8 cellular contexts compared by ENCODE assay signal in genomic region chr19:37317403-37318209, GRCh38. TPM values are rescaled to one million over a fixed set of nuclear protein-coding genes. Genes with fewer than 3 reads are reported as not detected.
DNase-seq lines count a peak whose midpoint lies in the region; ATAC-seq and TF ChIP-seq lines count a peak whose summit lies in the region.

No MANE protein-coding gene starts in this region.

- peak overlapping the region; percentile 90 for H3K27ac Mint-ChIP-seq in T-helper 1 cell treated with Interleukin-12 subunit alpha and Interleukin-12 subunit beta and Interleukin-4 antibody, amounts not matched to agents 30 μg/mL and 1 μg/mL, for 36 hours

- H3K4me1 Mint-ChIP-seq in T-helper 1 cell treated with Interleukin-12 subunit alpha and Interleukin-12 subunit beta and Interleukin-4 antibody, amounts not matched to agents 30 μg/mL and 1 μg/mL, for 36 hours (ENCODE audit: low read depth): peaks cover 20% of the 10 kb centered on the region

- peak overlapping the region; percentile 90 for H3K4me3 Mint-ChIP-seq in T-helper 1 cell treated with Interleukin-12 subunit alpha and Interleukin-12 subunit beta and Interleukin-4 antibody, amounts not matched to agents 30 μg/mL and 1 μg/mL, for 36 hours

- WGBS in psoas muscle, 3 donors: 0 to 1% (median 0%) methylated on average over 57 of the region's 57 CpGs

- H3K9me3 ChIP-seq in right atrium auricular region: no peaks in the 10 kb centered on the region
- H3K9me3 ChIP-seq in psoas muscle: peaks cover 3% of the 10 kb centered on the region
- H3K9me3 ChIP-seq in vagina: no peaks in the 10 kb centered on the region

- H3K36me3 ChIP-seq in right atrium auricular region: no peaks in the 10 kb centered on the region
- H3K36me3 ChIP-seq in psoas muscle (ENCODE audit: insufficient read depth in 1 of 2, low read depth in 1 of 2): peaks cover 0 to 6% of the 10 kb centered on the region in 2 donors
- peaks cover 0 to 2% of the 10 kb centered on the region in 2 donors for H3K36me3 ChIP-seq in vagina

- H3K27me3 Mint-ChIP-seq in T-helper 1 cell treated with Interleukin-12 subunit alpha and Interleukin-12 subunit beta and Interleukin-4 antibody, amounts not matched to agents 30 μg/mL and 1 μg/mL, for 36 hours (ENCODE audit: low read depth): peaks cover 5% of the 10 kb centered on the region

- ATAC-seq in HG02870 (IDR thresholded peaks at IDR 0.05; ENCODE audit: unreplicated experiment) (peak; percentile 98), psoas muscle (peak; percentile 99 to 100 (median 99))

- TF ChIP-seq CTCF in GM13976 (IDR thresholded peaks at IDR 0.05; ENCODE audit: borderline replicate concordance, control extremely low read depth, extremely low read depth, insufficient read depth, missing control alignments) (peak; percentile 30), right atrium auricular region (IDR thresholded peaks at IDR 0.05) (peak in 1 of 2 donors; percentile 47), psoas muscle (IDR thresholded peaks at IDR 0.05) (peak; percentile 30), vagina (IDR thresholded peaks at IDR 0.05) (no peak)

- in situ Hi-C loops in GM13976 (cut with MboI; ENCODE audit: low sequenced_read_pairs, unreplicated experiment): no loop called here

- peak in 1 of 2 donors; percentile 50 for TF ChIP-seq POLR2A in vagina (IDR thresholded peaks at IDR 0.05)

- no peaks in the 10 kb centered on the region for H3K27me3 ChIP-seq in right atrium auricular region
- peaks cover 0 to 2% (median 0%) of the 10 kb centered on the region in 3 donors for H3K27me3 ChIP-seq in psoas muscle (ENCODE audit: insufficient read depth in 3 of 3, low read length in 2 of 3)
- H3K27me3 ChIP-seq in vagina: no peaks in the 10 kb centered on the region

- intact Hi-C loops in psoas muscle (cut with DNase I) (loop anchor here (2.0 to 10.0 kb wide), 2 partner anchors 17 to 147 kb away; partner anchors contain the start of genes ZNF569 (in 1 of the 2) and ZNF570 (in 1 of the 2)), vagina (cut with DNase I) (no loop called here)

- peaks cover 0 to 41% of the 10 kb centered on the region in 2 donors for H3K4me1 ChIP-seq in right atrium auricular region
- H3K4me1 ChIP-seq in psoas muscle: peaks cover 9% of the 10 kb centered on the region
- H3K4me1 ChIP-seq in vagina: peaks cover 42% of the 10 kb centered on the region

- peaks cover 36% of the 10 kb centered on the region for H3K9me3 Mint-ChIP-seq in T-helper 1 cell treated with Interleukin-12 subunit alpha and Interleukin-12 subunit beta and Interleukin-4 antibody, amounts not matched to agents 30 μg/mL and 1 μg/mL, for 36 hours

- H3K4me3 ChIP-seq in right atrium auricular region (peak overlapping the region; percentile 74 to 81), psoas muscle (peak overlapping the region; percentile 81), vagina (peak overlapping the region; percentile 66 to 96)

- peaks cover 26% of the 10 kb centered on the region for H3K36me3 Mint-ChIP-seq in T-helper 1 cell treated with Interleukin-12 subunit alpha and Interleukin-12 subunit beta and Interleukin-4 antibody, amounts not matched to agents 30 μg/mL and 1 μg/mL, for 36 hours (ENCODE audit: low read depth)

- DNase-seq in GM13976 (ENCODE audit: low spot score): peak; percentile 94
- DNase-seq in NCI-H146 treated with DMSO at 0.1 percent for 48 hours (lab: John Stamatoyannopoulos, UW; ENCODE audit: unreplicated experiment): peak; percentile 98
- DNase-seq in anterior cingulate cortex (lab: John Stamatoyannopoulos, UW): peak; percentile 64 to 99 (median 97)
- DNase-seq in right atrium auricular region (ENCODE audit: low spot score): peak; percentile 98
- peak; percentile 95 to 98 for DNase-seq in psoas muscle
- peak; percentile 99 for DNase-seq in vagina (ENCODE audit: extremely low spot score in 2 of 2)

- H3K27ac ChIP-seq in right atrium auricular region: peak overlapping the region; percentile 87 to 89
- peak overlapping the region; percentile 86 for H3K27ac ChIP-seq in psoas muscle
- H3K27ac ChIP-seq in vagina: peak overlapping the region; percentile 78

RNA-seq across cellular contexts. Expression of gene ZNF527, which starts 53.3 kb away (rescaled TPM):
- total RNA-seq in right atrium auricular region: 1 to 10 TPM; 6.9 to 7.3 TPM
- 1 to 10 TPM; 1.8 to 4.0 (median 3.6) TPM for total RNA-seq in psoas muscle
- polyA plus RNA-seq in psoas muscle: 1 to 10 TPM; 2.0 to 5.7 (median 2.0) TPM
- 18.2 TPM for total RNA-seq in vagina

Comparison
In these comparisons a context has a peak if more than half of its experiments do, and no peak if none do; other contexts are left out.
1. Peak in every context shown above with its lines: DNase-seq, ATAC-seq, H3K4me3 ChIP-seq and H3K27ac ChIP-seq.
2. CTCF ChIP-seq: peak in GM13976 (single experiment) and psoas muscle (single experiment); none in vagina (0 of 3).